In the genomic region with DNA sequence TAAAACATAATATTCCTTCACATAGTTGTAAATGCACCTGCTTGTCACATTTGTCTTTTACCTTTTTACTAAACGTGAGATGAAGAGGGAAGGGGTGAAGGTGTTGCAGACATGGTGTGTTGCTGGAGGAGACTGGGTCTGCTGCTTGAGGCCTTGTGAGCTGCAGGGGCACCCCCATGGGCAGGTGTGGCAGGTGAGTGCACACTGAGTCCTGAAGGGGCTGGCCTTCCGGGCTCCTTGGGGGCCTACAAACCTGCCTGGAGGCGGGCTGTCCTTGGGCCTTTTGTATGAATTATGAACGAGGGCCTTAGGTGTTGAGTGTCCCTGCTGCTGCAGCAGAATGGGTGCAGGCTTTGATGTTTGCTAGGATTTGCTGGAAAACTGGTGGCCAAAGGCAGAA, we compare ENCODE assay signal across 15 cellular contexts. TPM values are rescaled to one million over a fixed set of nuclear protein-coding genes. Genes with fewer than 3 reads are reported as not detected.
DNase-seq lines count a peak whose midpoint lies in the region; ATAC-seq and TF ChIP-seq lines count a peak whose summit lies in the region.
"Had no signal": no experiment of that assay in that cellular context is flagged by ENCODE, and none has a peak within 500 bp of the region (broad histone marks: within the 10 kb centered on the region; RNA-seq: fewer than 3 reads in every experiment).

No MANE protein-coding gene starts in this region.

- peaks cover 13% of the 10 kb centered on the region for H3K9me3 Mint-ChIP-seq in glutamatergic neuron (ENCODE audit: unreplicated experiment)
- no peaks in the 10 kb centered on the region for H3K9me3 Mint-ChIP-seq in osteocyte (ENCODE audit: unreplicated experiment)
- H3K9me3 Mint-ChIP-seq in type B pancreatic cell: no peaks in the 10 kb centered on the region
- H3K9me3 Mint-ChIP-seq: CD4-positive, alpha-beta T cell had no signal

- H3K27me3 Mint-ChIP-seq in glutamatergic neuron (ENCODE audit: unreplicated experiment) (peaks cover 16% of the 10 kb centered on the region), osteocyte (ENCODE audit: unreplicated experiment) (no peaks in the 10 kb centered on the region), type B pancreatic cell (no peaks in the 10 kb centered on the region)
- H3K27me3 Mint-ChIP-seq: CD4-positive, alpha-beta T cell had no signal

- DNase-seq in Right ventricle myocardium inferior (ENCODE audit: missing footprints) (peak; percentile 63), Right ventricle myocardium superior (no peak), glutamatergic neuron (no peak), osteocyte (ENCODE audit: extremely low spot score, unreplicated experiment) (no peak), EL (no peak), GM19238 (ENCODE audit: insufficient read length, low spot score) (no peak), type B pancreatic cell (ENCODE audit: extremely low spot score, unreplicated experiment) (no peak)
- DNase-seq in activated naive CD4-positive, alpha-beta T cell (lab: John Stamatoyannopoulos, UW): no peak
- DNase-seq: AML-193; Caco-2; CD4-positive, alpha-beta T cell; DMS79 treated with DMSO at 0.1 percent for 48 hours; GM23248 had no signal

- H3K4me3 Mint-ChIP-seq in glutamatergic neuron (ENCODE audit: unreplicated experiment): peak overlapping the region; percentile 63
- no peak overlapping the region for H3K4me3 Mint-ChIP-seq in osteocyte (ENCODE audit: unreplicated experiment)
- H3K4me3 Mint-ChIP-seq in type B pancreatic cell: no peak overlapping the region

- H3K4me1 Mint-ChIP-seq in glutamatergic neuron (ENCODE audit: low read depth, unreplicated experiment) (peaks cover 19% of the 10 kb centered on the region), osteocyte (ENCODE audit: unreplicated experiment) (peaks cover 28% of the 10 kb centered on the region), type B pancreatic cell (ENCODE audit: unreplicated experiment) (peaks cover 13% of the 10 kb centered on the region)

- H3K36me3 Mint-ChIP-seq in glutamatergic neuron (ENCODE audit: unreplicated experiment): peaks cover 3% of the 10 kb centered on the region
- peaks cover 24% of the 10 kb centered on the region for H3K36me3 Mint-ChIP-seq in osteocyte (ENCODE audit: unreplicated experiment)
- H3K36me3 Mint-ChIP-seq in type B pancreatic cell: peaks cover 24% of the 10 kb centered on the region

- no peak for ATAC-seq in Right ventricle myocardium inferior
- ATAC-seq in Right ventricle myocardium superior (ENCODE audit: poor library complexity): no peak
- ATAC-seq: A549, GM12878 had no signal

- H3K27ac Mint-ChIP-seq in glutamatergic neuron (ENCODE audit: unreplicated experiment) (peak overlapping the region; percentile 40), osteocyte (ENCODE audit: unreplicated experiment) (peak overlapping the region; percentile 28), type B pancreatic cell (no peak overlapping the region)
- H3K27ac Mint-ChIP-seq: CD4-positive, alpha-beta T cell had no signal

- TF ChIP-seq CTCF in glutamatergic neuron (IDR thresholded peaks at IDR 0.05; ENCODE audit: partially characterized antibody, unreplicated experiment) (no peak), osteocyte (IDR thresholded peaks at IDR 0.05) (no peak), type B pancreatic cell (conservative IDR thresholded peaks at IDR 0.05) (no peak)

- intact Hi-C loops in Right ventricle myocardium inferior (cut with DNase I) (loop anchor here (10.0 kb wide), 1 partner anchor 127 kb away; a partner anchor contains a TSS), Right ventricle myocardium superior (cut with DNase I) (no loop called here)

RNA-seq across cellular contexts. Expression of a gene that starts 3.8 kb away (rescaled TPM):
- total RNA-seq in Right ventricle myocardium inferior: 27.3 TPM
- 28.9 TPM for total RNA-seq in Right ventricle myocardium superior
- 117 TPM for total RNA-seq in glutamatergic neuron (ENCODE audit: unreplicated experiment)
- total RNA-seq in osteocyte: 38.9 and 42.5 TPM in 2 replicates
- 30.8 and 50.3 TPM in 2 replicates for total RNA-seq in type B pancreatic cell (ENCODE audit: low replicate concordance)

RNA-seq across cellular contexts. Expression of a gene that starts 4.0 kb away (rescaled TPM):
- total RNA-seq in Right ventricle myocardium inferior (1.2 TPM), Right ventricle myocardium superior (1.0 TPM), glutamatergic neuron (ENCODE audit: unreplicated experiment) (9.7 TPM), osteocyte (6.9 and 9.1 TPM in 2 replicates), type B pancreatic cell (ENCODE audit: low replicate concordance) (14.0 and 36.6 TPM in 2 replicates)

RNA-seq across cellular contexts. Expression of a gene that starts 41.6 kb away (rescaled TPM):
- total RNA-seq in Right ventricle myocardium inferior (18.6 TPM), Right ventricle myocardium superior (19.2 TPM), glutamatergic neuron (ENCODE audit: unreplicated experiment) (19.6 TPM), osteocyte (17.9 and 18.2 TPM in 2 replicates), type B pancreatic cell (ENCODE audit: low replicate concordance) (17.9 and 20.0 TPM in 2 replicates)

RNA-seq across cellular contexts. Expression of a gene that starts 42.3 kb away (rescaled TPM):
- total RNA-seq in Right ventricle myocardium inferior (56.9 TPM), Right ventricle myocardium superior (57.0 TPM), glutamatergic neuron (ENCODE audit: unreplicated experiment) (121 TPM), osteocyte (99.4 and 105 TPM in 2 replicates), type B pancreatic cell (ENCODE audit: low replicate concordance) (89.9 and 120 TPM in 2 replicates)
